ENCODE assay signal across 13 cellular contexts in the genomic region with DNA sequence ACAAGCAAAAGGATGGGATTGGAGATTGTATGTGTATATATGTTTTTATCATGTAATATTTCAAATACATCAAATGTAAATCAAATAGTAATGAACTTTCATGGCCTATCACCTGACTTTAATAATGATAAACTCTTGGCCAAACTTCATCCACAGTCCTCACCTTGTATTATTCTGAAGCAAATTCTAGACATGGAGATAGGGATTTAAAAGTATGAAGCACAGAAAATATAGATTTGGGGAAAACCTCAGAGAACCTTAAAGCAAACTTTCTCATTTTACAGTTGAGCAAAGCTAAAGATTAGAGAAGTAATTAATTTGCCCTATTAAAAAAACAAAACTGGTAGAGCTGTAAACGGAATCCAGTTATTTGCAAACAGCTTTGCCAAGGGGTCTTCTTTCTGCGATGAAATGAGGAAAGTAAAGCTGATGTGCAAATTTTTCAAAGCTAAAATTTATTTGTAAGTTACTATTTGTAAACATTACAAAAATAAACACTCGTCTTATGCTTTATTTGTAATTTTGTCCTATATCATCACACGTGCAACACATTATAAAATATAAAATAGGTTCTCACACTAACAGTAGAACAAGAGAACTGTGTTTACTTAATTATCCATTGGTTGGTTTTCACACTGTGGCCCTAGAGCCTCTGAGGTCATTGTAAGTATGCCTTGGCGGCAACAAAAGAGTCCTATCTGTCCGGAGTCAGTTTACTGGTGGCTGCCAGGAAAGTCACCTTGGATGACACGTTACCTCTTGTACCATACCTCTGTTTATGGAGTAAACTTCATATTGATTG. TPM values are rescaled to one million over a fixed set of nuclear protein-coding genes. Genes with fewer than 3 reads are reported as not detected.
A peak's percentile ranks its signal among the peaks of the same experiment; 100 is the strongest.
DNase-seq lines count a peak whose midpoint lies in the region; ATAC-seq and TF ChIP-seq lines count a peak whose summit lies in the region.
"Had no signal": no experiment of that assay in that cellular context is flagged by ENCODE, and none has a peak within 500 bp of the region (broad histone marks: within the 10 kb centered on the region; RNA-seq: fewer than 3 reads in every experiment).

No MANE protein-coding gene starts in this region.

- H3K36me3 Mint-ChIP-seq in CD14-positive monocyte: peaks cover 12 to 16% of the 10 kb centered on the region in 2 donors

- no peaks in the 10 kb centered on the region for H3K9me3 Mint-ChIP-seq in CD14-positive monocyte
- H3K9me3 Mint-ChIP-seq: activated CD4-positive, alpha-beta memory T cell treated with anti-CD3 and anti-CD28 coated beads for 36 hours; central memory CD8-positive, alpha-beta T cell had no signal

- H3K27ac ChIP-seq in caudate nucleus (ENCODE audit: low read depth, low read length) (peak overlapping the region; percentile 12), neutrophil (peak overlapping the region; percentile 81), ascending aorta (no peak overlapping the region)

- no peak for TF ChIP-seq CTCF in CD14-positive monocyte (IDR thresholded peaks at IDR 0.05)
- TF ChIP-seq CTCF in neutrophil (IDR thresholded peaks at IDR 0.05): no peak
- no peak for TF ChIP-seq CTCF in ascending aorta (IDR thresholded peaks at IDR 0.05)

- DNase-seq in CD14-positive monocyte (ENCODE audit: low spot score): no peak
- DNase-seq in caudate nucleus (lab: John Stamatoyannopoulos, UW): no peak
- no peak for DNase-seq in COR-L47 (lab: John Stamatoyannopoulos, UW)
- no peak for DNase-seq in ascending aorta (ENCODE audit: low spot score in 2 of 2)
- DNase-seq in SKM-1 (lab: John Stamatoyannopoulos, UW; ENCODE audit: unreplicated experiment): no peak
- DNase-seq: activated gamma-delta T cell treated with Interleukin-2 at 50 U/mL for 16 hours, midbrain had no signal

- H3K4me1 Mint-ChIP-seq in CD14-positive monocyte: peaks cover 34% of the 10 kb centered on the region
- H3K4me1 Mint-ChIP-seq: central memory CD8-positive, alpha-beta T cell had no signal

- intact Hi-C loops in CD14-positive monocyte (cut with micrococcal nuclease) (no loop called here), ascending aorta (cut with DNase I) (no loop called here)

- ATAC-seq in HG03354 (IDR thresholded peaks at IDR 0.05; ENCODE audit: poor library complexity, severe bottlenecking, unreplicated experiment) (peak; percentile 14), GM21447 (IDR thresholded peaks at IDR 0.05; ENCODE audit: unreplicated experiment) (no peak)

- H3K27me3 ChIP-seq in neutrophil (no peaks in the 10 kb centered on the region), ascending aorta (no peaks in the 10 kb centered on the region)

- H3K36me3 ChIP-seq in neutrophil (peaks cover 7% of the 10 kb centered on the region), ascending aorta (peaks cover 0 to 3% of the 10 kb centered on the region in 2 donors)
- H3K36me3 ChIP-seq: HAP-1 had no signal

- H3K4me3 ChIP-seq in neutrophil (ENCODE audit: low read depth in 1 of 2, low read length in 1 of 2) (peak overlapping the region; percentile 22 to 34), ascending aorta (no peak overlapping the region)
- H3K4me3 ChIP-seq: HAP-1 had no signal

- peak overlapping the region; percentile 91 to 98 (median 95) for H3K27ac Mint-ChIP-seq in CD14-positive monocyte
- H3K27ac Mint-ChIP-seq: activated CD4-positive, alpha-beta memory T cell treated with anti-CD3 and anti-CD28 coated beads for 36 hours had no signal

- H3K4me3 Mint-ChIP-seq in CD14-positive monocyte: peak overlapping the region in 1 of 2 donors; percentile 72
- H3K4me3 Mint-ChIP-seq: activated CD4-positive, alpha-beta memory T cell treated with anti-CD3 and anti-CD28 coated beads for 36 hours; central memory CD8-positive, alpha-beta T cell had no signal

- peaks cover 0 to 2% (median 2%) of the 10 kb centered on the region in 3 donors for H3K27me3 Mint-ChIP-seq in CD14-positive monocyte (ENCODE audit: low read depth in 3 of 3)
- H3K27me3 Mint-ChIP-seq: activated CD4-positive, alpha-beta memory T cell treated with anti-CD3 and anti-CD28 coated beads for 36 hours; central memory CD8-positive, alpha-beta T cell had no signal

- no peaks in the 10 kb centered on the region for H3K9me3 ChIP-seq in neutrophil
- H3K9me3 ChIP-seq in ascending aorta: no peaks in the 10 kb centered on the region
- H3K9me3 ChIP-seq: HAP-1 had no signal

- H3K4me1 ChIP-seq in neutrophil (ENCODE audit: control insufficient read depth in 1 of 2, insufficient read depth in 1 of 2, low read depth in 1 of 2, low read length in 1 of 2): peaks cover 23 to 29% of the 10 kb centered on the region in 2 experiments
- no peaks in the 10 kb centered on the region for H3K4me1 ChIP-seq in ascending aorta
- H3K4me1 ChIP-seq: HAP-1 had no signal

RNA-seq across cellular contexts. Expression of gene KIF14, which starts 20.0 kb away (rescaled TPM):
- under 1 TPM; 0.05 to 0.18 TPM for polyA plus RNA-seq in CD14-positive monocyte
- total RNA-seq in ascending aorta: not detected

RNA-seq across cellular contexts. Expression of gene DDX59, which starts 29.1 kb away (rescaled TPM):
- 10 to 100 TPM; 14.3 to 14.9 TPM for polyA plus RNA-seq in CD14-positive monocyte
- total RNA-seq in ascending aorta: 7.6 TPM

Comparison
In these comparisons a context has a peak if more than half of its experiments do, and no peak if none do; other contexts are left out.
1. H3K27ac ChIP-seq: peak in caudate nucleus (single experiment) and neutrophil (single experiment); none in ascending aorta (0 of 2).
2. H3K4me3 ChIP-seq: peak in neutrophil (2 of 2); none in ascending aorta (0 of 2).